In the genomic region with DNA sequence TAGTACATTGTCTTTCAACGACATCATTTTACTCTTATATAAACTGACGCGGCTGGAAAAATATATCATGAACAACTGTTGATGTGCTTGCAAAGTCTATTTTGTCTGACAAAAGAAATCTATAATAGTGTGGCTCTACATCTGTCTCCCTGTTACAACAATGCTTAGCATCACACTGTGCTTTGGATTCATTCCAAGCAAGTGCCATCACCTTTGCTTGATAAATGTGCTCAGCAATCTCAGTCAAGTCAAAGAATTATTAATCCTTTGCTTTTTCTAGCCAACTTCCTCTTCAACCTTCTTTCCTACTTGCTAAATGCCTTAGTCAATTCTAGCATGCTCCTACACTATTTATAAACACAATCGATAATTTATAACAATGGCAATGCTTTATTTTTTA, we compare ENCODE assay signal across 18 cellular contexts.
DNase-seq lines count a peak whose midpoint lies in the region; ATAC-seq, FAIRE-seq and TF ChIP-seq lines count a peak whose summit lies in the region.
"Had no signal": no experiment of that assay in that cellular context is flagged by ENCODE, and none has a peak within 500 bp of the region (broad histone marks: within the 10 kb centered on the region; RNA-seq: fewer than 3 reads in every experiment).

No MANE protein-coding gene starts in this region.

- H3K36me3 Mint-ChIP-seq in IgD-negative memory B cell (peaks cover 21% of the 10 kb centered on the region), astrocyte (ENCODE audit: low read depth, unreplicated experiment) (peaks cover 3% of the 10 kb centered on the region), mesothelial cell of epicardium (peaks cover 15% of the 10 kb centered on the region)
- H3K36me3 Mint-ChIP-seq: natural killer cell had no signal

- H3K36me3 ChIP-seq in astrocyte (ENCODE audit: insufficient read depth, low read length): no peaks in the 10 kb centered on the region
- H3K36me3 ChIP-seq: SJSA1, tibial nerve had no signal

- H3K27ac ChIP-seq in astrocyte (ENCODE audit: low read depth, low read length): no peak overlapping the region
- H3K27ac ChIP-seq: coronary artery, SJSA1, tibial nerve had no signal

- no peaks in the 10 kb centered on the region for H3K4me1 ChIP-seq in astrocyte (ENCODE audit: insufficient read depth, low read length)
- H3K4me1 ChIP-seq: SJSA1 had no signal

- ATAC-seq in GM18519 (IDR thresholded peaks at IDR 0.05; ENCODE audit: low FRiP score, unreplicated experiment): no peak
- ATAC-seq: natural killer cell had no signal

- FAIRE-seq in astrocyte (lab: Jason Lieb, UNC): no peak

- no peak overlapping the region for H3K4me2 ChIP-seq in astrocyte (ENCODE audit: low read length)

- no peaks in the 10 kb centered on the region for H3K9me3 ChIP-seq in astrocyte (ENCODE audit: insufficient read depth, low read depth, low read length)
- H3K9me3 ChIP-seq: SJSA1, tibial nerve had no signal

- H3K27ac Mint-ChIP-seq in IgD-negative memory B cell (peak overlapping the region; percentile 9 to 92 (median 55)), astrocyte (ENCODE audit: unreplicated experiment) (no peak overlapping the region), mesothelial cell of epicardium (peak overlapping the region; percentile 3)
- H3K27ac Mint-ChIP-seq: activated naive CD8-positive, alpha-beta T cell treated with anti-CD3 and anti-CD28 coated beads, Interleukin-2, amount 10 ng/mL, durations not matched to agents 7 days and 5 days; immature natural killer cell; natural killer cell had no signal

- H3K27me3 Mint-ChIP-seq in IgD-negative memory B cell (no peaks in the 10 kb centered on the region), astrocyte (ENCODE audit: low read depth, unreplicated experiment) (no peaks in the 10 kb centered on the region), mesothelial cell of epicardium (ENCODE audit: low read depth) (no peaks in the 10 kb centered on the region)
- H3K27me3 Mint-ChIP-seq: activated naive CD8-positive, alpha-beta T cell treated with anti-CD3 and anti-CD28 coated beads, Interleukin-2, amount 10 ng/mL, durations not matched to agents 7 days and 5 days; CD8-positive, alpha-beta memory T cell had no signal

- H3K9ac ChIP-seq in astrocyte (ENCODE audit: low read length): no peak overlapping the region

- no peaks in the 10 kb centered on the region for H3K79me2 ChIP-seq in astrocyte (ENCODE audit: insufficient read depth, low read length)

- peaks cover 58 to 67% (median 60%) of the 10 kb centered on the region in 3 donors for H3K4me1 Mint-ChIP-seq in IgD-negative memory B cell
- no peaks in the 10 kb centered on the region for H3K4me1 Mint-ChIP-seq in astrocyte (ENCODE audit: low read depth, unreplicated experiment)
- H3K4me1 Mint-ChIP-seq in mesothelial cell of epicardium: peaks cover 9% of the 10 kb centered on the region

- no peaks in the 10 kb centered on the region for H3K27me3 ChIP-seq in astrocyte (ENCODE audit: insufficient read depth, low read length)
- H3K27me3 ChIP-seq: SJSA1, tibial nerve had no signal

- TF ChIP-seq CTCF in astrocyte (IDR thresholded peaks at IDR 0.05; ENCODE audit: insufficient read depth, low read depth, low read length): no peak
- TF ChIP-seq CTCF in mesothelial cell of epicardium (IDR thresholded peaks at IDR 0.05; ENCODE audit: unreplicated experiment): no peak

- H2AFZ ChIP-seq in astrocyte (ENCODE audit: low read depth, low read length): no peak overlapping the region

- peak; percentile 42 to 80 for DNase-seq in NCI-H2081 (lab: John Stamatoyannopoulos, UW)
- DNase-seq in astrocyte (ENCODE audit: low read depth): peak; percentile 12
- DNase-seq in mesothelial cell of epicardium (ENCODE audit: low spot score in 2 of 2, unreplicated experiment in 2 of 2): no peak
- DNase-seq in NCI-H187 (lab: John Stamatoyannopoulos, UW): no peak
- DNase-seq in nucleus accumbens (lab: John Stamatoyannopoulos, UW): no peak
- no peak for DNase-seq in 8988T
- DNase-seq: activated CD8-positive, alpha-beta memory T cell treated with anti-CD3 and anti-CD28 coated beads, Interleukin-2, amount 50 U/mL, for 4 hours; activated naive CD8-positive, alpha-beta T cell treated with anti-CD3 and anti-CD28 coated beads, Interleukin-2, amount 10 ng/mL, durations not matched to agents 7 days and 5 days; CD8-positive, alpha-beta memory T cell; immature natural killer cell; KBM-7; natural killer cell; stimulated activated CD4-positive, alpha-beta T cell treated with anti-CD3 and anti-CD28 coated beads, Interleukin-12 subunit alpha, Interleukin-12 subunit beta, amount 100 ng/mL, for 4 hours had no signal

- H3K4me3 Mint-ChIP-seq in IgD-negative memory B cell: peak overlapping the region in 2 of 4 donors; percentile 47 to 56
- no peak overlapping the region for H3K4me3 Mint-ChIP-seq in astrocyte (ENCODE audit: unreplicated experiment)
- no peak overlapping the region for H3K4me3 Mint-ChIP-seq in mesothelial cell of epicardium
- H3K4me3 Mint-ChIP-seq: activated naive CD8-positive, alpha-beta T cell treated with anti-CD3 and anti-CD28 coated beads, Interleukin-2, amount 10 ng/mL, durations not matched to agents 7 days and 5 days; CD8-positive, alpha-beta memory T cell; immature natural killer cell; natural killer cell had no signal

- H3K9me3 Mint-ChIP-seq in IgD-negative memory B cell (peaks cover 2 to 14% (median 3%) of the 10 kb centered on the region in 3 donors), astrocyte (ENCODE audit: unreplicated experiment) (peaks cover 2% of the 10 kb centered on the region), mesothelial cell of epicardium (no peaks in the 10 kb centered on the region)
- H3K9me3 Mint-ChIP-seq: CD8-positive, alpha-beta memory T cell; immature natural killer cell; natural killer cell had no signal

- peaks cover 14% of the 10 kb centered on the region for H4K20me1 ChIP-seq in astrocyte (ENCODE audit: insufficient read depth, low read length)

- no peak overlapping the region for H3K4me3 ChIP-seq in astrocyte (ENCODE audit: insufficient read depth, low read depth, low read length)
- H3K4me3 ChIP-seq: coronary artery, SJSA1, tibial nerve had no signal

Comparison
In these comparisons a context has a peak if more than half of its experiments do, and no peak if none do; other contexts are left out.
1. DNase-seq: peak in NCI-H2081 (2 of 2) and astrocyte (single experiment); none in mesothelial cell of epicardium (0 of 2), NCI-H187 (0 of 2), nucleus accumbens (0 of 56) and 8988T (single experiment).